In the genomic region with DNA sequence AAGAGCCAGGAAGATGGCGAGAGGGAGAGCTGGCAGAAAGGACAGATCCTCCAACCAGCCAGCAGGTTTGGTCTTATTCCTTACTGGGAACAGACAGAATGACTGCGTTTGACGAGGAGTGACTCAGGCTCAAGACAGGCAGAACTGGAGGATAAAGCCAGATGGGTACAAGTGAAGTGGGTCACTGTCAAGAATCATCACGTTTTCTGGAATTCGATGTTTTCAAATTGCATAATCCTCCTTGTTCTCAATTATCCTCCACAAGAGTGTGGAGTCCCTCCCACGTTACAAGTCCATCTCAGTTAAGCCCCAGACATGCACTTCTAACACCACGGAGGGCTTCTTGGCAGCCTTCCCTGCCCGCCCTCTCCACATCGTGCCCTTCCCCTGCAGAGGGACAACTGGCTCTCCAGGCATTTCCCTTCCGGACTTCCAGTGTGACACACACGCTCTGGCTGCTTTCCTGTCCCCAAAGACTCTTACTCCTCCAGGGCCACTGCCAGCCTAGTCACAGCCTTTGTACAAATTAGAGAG, we compare ENCODE assay signal across 9 cellular contexts.
A peak's percentile ranks its signal among the peaks of the same experiment; 100 is the strongest.
DNase-seq lines count a peak whose midpoint lies in the region; ATAC-seq lines count a peak whose summit lies in the region.
"Had no signal": no experiment of that assay in that cellular context is flagged by ENCODE, and none has a peak within 500 bp of the region (broad histone marks: within the 10 kb centered on the region; RNA-seq: fewer than 3 reads in every experiment).

No MANE protein-coding gene starts in this region.

- DNase-seq in GM23248 (peak; percentile 91), UCSD-AML1 (lab: John Stamatoyannopoulos, UW; ENCODE audit: unreplicated experiment) (peak; percentile 41), Right ventricle myocardium superior (peak; percentile 68), sciatic nerve (ENCODE audit: low spot score) (no peak), activated gamma-delta T cell treated with Interleukin-2 at 50 U/mL for 16 hours (no peak), NCI-H2029 (lab: John Stamatoyannopoulos, UW) (no peak), SHP77 treated with DMSO at 0.1 percent for 48 hours (lab: John Stamatoyannopoulos, UW) (no peak)
- DNase-seq: NCI-H774 had no signal

- H3K27ac ChIP-seq in GM23248: peak overlapping the region; percentile 62

- peak overlapping the region; percentile 29 for H3K4me2 ChIP-seq in GM23248 (ENCODE audit: unreplicated experiment)

- peak overlapping the region; percentile 15; the same call in 1 of the 2 replicates for H2AFZ ChIP-seq in GM23248

- H4K20me1 ChIP-seq in GM23248 (ENCODE audit: insufficient read depth): no peaks in the 10 kb centered on the region

- in situ Hi-C loops in GM23248 (cut with MboI): no loop called here

- WGBS in GM23248 (ENCODE audit: low coverage in 1 of 2, low lambda C conversion rate in 2 of 2, missing lambda C conversion rate in 2 of 2), 2 experiments: 0 to 4% methylated on average over 10 to 11 of the region's 11 CpGs

- ATAC-seq in Right ventricle myocardium superior (ENCODE audit: poor library complexity) (peak; percentile 57), sciatic nerve (peak; percentile 39), GM21515 (IDR thresholded peaks at IDR 0.05; ENCODE audit: unreplicated experiment) (no peak)

- peaks cover 25% of the 10 kb centered on the region; the same call in 1 of the 2 replicates for H3F3A ChIP-seq in GM23248 (ENCODE audit: insufficient read depth)

- H3K9me2 ChIP-seq in GM23248 (ENCODE audit: insufficient read depth): no peaks in the 10 kb centered on the region

- intact Hi-C loops in Right ventricle myocardium superior (cut with DNase I) (no loop called here), sciatic nerve (cut with DNase I) (no loop called here)

- H3K9me3 ChIP-seq in GM23248 (ENCODE audit: low read depth): no peaks in the 10 kb centered on the region

- no peaks in the 10 kb centered on the region for H3K36me3 ChIP-seq in GM23248 (ENCODE audit: low read depth)

- H3K9ac ChIP-seq in GM23248: no peak overlapping the region

- H3K4me3 ChIP-seq in GM23248: peak overlapping the region; percentile 33; the same call in 1 of the 2 replicates

- no peaks in the 10 kb centered on the region for H3K79me2 ChIP-seq in GM23248 (ENCODE audit: insufficient read depth)

- H3K4me1 ChIP-seq in GM23248 (ENCODE audit: insufficient read depth): peaks cover 12% of the 10 kb centered on the region

- no peaks in the 10 kb centered on the region for H3K27me3 ChIP-seq in GM23248 (replicated peaks; ENCODE audit: insufficient read depth)

Comparison
In these comparisons a context has a peak if more than half of its experiments do, and no peak if none do; other contexts are left out.
1. DNase-seq: peak in GM23248 (single experiment), UCSD-AML1 (single experiment) and Right ventricle myocardium superior (single experiment); none in sciatic nerve (single experiment), activated gamma-delta T cell treated with Interleukin-2 at 50 U/mL for 16 hours (single experiment), NCI-H2029 (single experiment) and SHP77 treated with DMSO at 0.1 percent for 48 hours (single experiment).